In genomic region chr17:40949406-40949805, GRCh38 we compare ENCODE assay signal across 1 cellular context.
TF ChIP-seq lines count a peak whose summit lies in the region.

No MANE protein-coding gene starts in this region.

TF ChIP-seq in H1, 55 proteins besides CTCF, POLR2A, EP300 and RAD21:
- TF ChIP-seq CBX8 (IDR thresholded peaks at IDR 0.05; ENCODE audit: borderline replicate concordance, low read depth, low read length): no peak
